ENCODE assay signal across 17 cellular contexts in genomic region chr17:21352221-21352980, GRCh38. TPM values are rescaled to one million over a fixed set of nuclear protein-coding genes. Genes with fewer than 3 reads are reported as not detected.
"Had no signal": no experiment of that assay in that cellular context is flagged by ENCODE, and none has a peak within 500 bp of the region (broad histone marks: within the 10 kb centered on the region; RNA-seq: fewer than 3 reads in every experiment).

No MANE protein-coding gene starts in this region.

- H3K27ac ChIP-seq: upper lobe of left lung, VCaP had no signal

- H3K4me1 ChIP-seq: upper lobe of left lung had no signal

- DNase-seq: activated CD4-positive, alpha-beta T cell treated with anti-CD3 and anti-CD28 coated beads for 1 hour; activated CD8-positive, alpha-beta memory T cell treated with anti-CD3 and anti-CD28 coated beads for 24 hours; activated effector memory CD4-positive, alpha-beta T cell treated with anti-CD3 and anti-CD28 coated beads, Interleukin-2, amount 50 U/mL, for 16 hours; activated T-cell treated with anti-CD3 and anti-CD28 coated beads, Interleukin-2, amount 50 U/mL, for 72 hours; foreskin melanocyte; glutamatergic neuron; hippocampal formation; mammary epithelial cell; nephron progenitor cell; occipital lobe; stimulated activated CD4-positive, alpha-beta T cell treated with anti-CD3 and anti-CD28 coated beads, Interleukin-15, amount 100 ng/mL, for 24 hours; stimulated activated CD4-positive, alpha-beta T cell treated with anti-CD3 and anti-CD28 coated beads, Interleukin-2, amount 100 ng/mL, for 48 hours; stimulated activated naive CD8-positive, alpha-beta T cell treated with anti-CD3 and anti-CD28 coated beads, Interleukin-15, amount 100 ng/mL, for 72 hours; T-helper 17 cell had no signal

- H3K27me3 ChIP-seq: upper lobe of left lung had no signal

- H3K36me3 ChIP-seq: upper lobe of left lung had no signal

- ATAC-seq: activated T-cell treated with anti-CD3 and anti-CD28 coated beads, Interleukin-2, amount 50 U/mL, for 72 hours; stimulated activated naive CD8-positive, alpha-beta T cell treated with anti-CD3 and anti-CD28 coated beads, Interleukin-15, amount 100 ng/mL, for 72 hours; T-helper 17 cell had no signal

- H3K9me3 ChIP-seq: upper lobe of left lung had no signal

- H3K4me3 ChIP-seq: skin epidermis, upper lobe of left lung had no signal

RNA-seq across cellular contexts. Expression of gene KCNJ12, which starts 23.8 kb away (rescaled TPM):
- total RNA-seq: activated T-cell treated with anti-CD3 and anti-CD28 coated beads, Interleukin-2, amount 50 U/mL, for 72 hours; mammary epithelial cell had no signal
